In the genomic region with DNA sequence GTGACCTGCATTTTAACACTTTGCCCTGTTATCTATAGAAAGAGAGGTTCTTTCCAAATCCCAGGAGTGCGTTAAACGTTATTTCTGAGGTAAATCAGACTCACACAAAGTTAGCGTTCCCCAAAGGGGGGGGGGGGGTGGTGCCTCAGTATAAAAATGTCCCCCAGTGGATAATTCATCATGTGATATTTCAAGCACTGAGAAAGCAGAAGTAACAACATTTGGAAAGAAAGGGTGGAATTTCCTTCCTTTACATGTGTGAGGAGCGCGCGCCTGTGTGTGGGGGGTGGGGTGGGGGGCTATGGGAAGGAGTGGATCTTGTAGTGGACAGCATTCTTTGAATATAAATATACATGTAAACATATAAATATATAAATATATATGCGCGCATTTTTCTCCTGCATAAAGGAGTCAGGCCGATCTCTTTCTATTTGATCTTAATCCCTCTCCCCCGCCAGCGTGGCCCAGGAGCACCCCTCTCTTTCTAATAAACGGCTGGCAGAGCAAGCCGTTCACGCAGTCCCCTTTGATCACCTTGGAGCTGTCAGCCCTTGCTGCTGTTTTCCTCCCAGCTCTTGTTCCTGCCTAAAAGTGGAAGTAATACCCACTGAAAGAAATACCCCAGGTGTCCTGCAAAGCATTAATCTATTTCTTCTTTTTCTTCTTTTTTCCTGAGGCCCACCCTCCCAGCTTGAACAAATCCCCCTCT, we compare ENCODE assay signal across 8 cellular contexts.
DNase-seq lines count a peak whose midpoint lies in the region; TF ChIP-seq lines count a peak whose summit lies in the region.

No MANE protein-coding gene starts in this region.

- H3K4me2 ChIP-seq in PC-9, result peak overlapping the region; percentile 75

- H3K4me3 ChIP-seq in PC-9 (peak overlapping the region; percentile 63), esophagus muscularis mucosa (peak overlapping the region; percentile 51 to 66 (median 62)), neutrophil (ENCODE audit: low read depth in 1 of 2, low read length in 1 of 2) (peak overlapping the region; percentile 59 to 71)

- TF ChIP-seq CTCF in PC-9 (conservative IDR thresholded peaks at IDR 0.05) (no peak), esophagus muscularis mucosa (IDR thresholded peaks at IDR 0.05) (no peak), neutrophil (IDR thresholded peaks at IDR 0.05) (no peak)

- no peaks in the 10 kb centered on the region; the same call in 1 of the 2 replicates for H3K9me3 ChIP-seq in PC-9 (ENCODE audit: insufficient read depth, low read depth)
- H3K9me3 ChIP-seq in esophagus muscularis mucosa, result no peaks in the 10 kb centered on the region
- no peaks in the 10 kb centered on the region for H3K9me3 ChIP-seq in neutrophil

- H3K9me2 ChIP-seq in PC-9 (ENCODE audit: insufficient read depth), result no peaks in the 10 kb centered on the region

- no peaks in the 10 kb centered on the region for H3K36me3 ChIP-seq in PC-9 (ENCODE audit: low read depth)
- no peaks in the 10 kb centered on the region for H3K36me3 ChIP-seq in esophagus muscularis mucosa
- H3K36me3 ChIP-seq in neutrophil, result no peaks in the 10 kb centered on the region

- TF ChIP-seq POLR2A in esophagus muscularis mucosa (IDR thresholded peaks at IDR 0.05; ENCODE audit: low read depth), result no peak

- BruUV-seq in PC-9 (replicated peaks; lab: Mats Ljungman, UMichigan), result no TSS peak

- TF ChIP-seq EP300 in esophagus muscularis mucosa (IDR thresholded peaks at IDR 0.05), result no peak

- DNase-seq in NCI-H510A treated with DMSO at 0.1 percent for 48 hours (lab: John Stamatoyannopoulos, UW) (peak; percentile 24), NCI-H510A (lab: John Stamatoyannopoulos, UW) (no peak), PC-9 (no peak), esophagus muscularis mucosa (ENCODE audit: extremely low spot score) (no peak), NCI-H1930 (lab: John Stamatoyannopoulos, UW) (no peak), EL (no peak), dedifferentiated amniotic fluid mesenchymal stem cell (ENCODE audit: extremely low spot score) (no peak)

- POLR2A ChIA-PET in PC-9 (lab: Charles Lee; ENCODE audit: unreplicated experiment), result interaction anchor here (0.7 to 0.8 kb wide), 2 partner anchors 106 to 989 kb away, joined by 3 read pairs; no protein-coding TSS in a partner anchor

- H3F3A ChIP-seq in PC-9 (ENCODE audit: insufficient read depth, low read depth), result peaks cover 26% of the 10 kb centered on the region

- H3K4me1 ChIP-seq in PC-9 (replicated peaks; ENCODE audit: insufficient read depth) (peaks cover 14% of the 10 kb centered on the region), esophagus muscularis mucosa (peaks cover 18 to 28% (median 24%) of the 10 kb centered on the region in 4 donors), neutrophil (ENCODE audit: control insufficient read depth in 1 of 2, insufficient read depth in 1 of 2, low read depth in 1 of 2, low read length in 1 of 2) (peaks cover 27 to 43% of the 10 kb centered on the region in 2 experiments)

- H4K20me1 ChIP-seq in PC-9 (ENCODE audit: insufficient read depth), result no peaks in the 10 kb centered on the region

- intact Hi-C loops in PC-9 (cut with micrococcal nuclease; ENCODE audit: unreplicated experiment), result loop anchor here (5.0 kb wide), 1 partner anchor 667 kb away; no protein-coding TSS in a partner anchor
- intact Hi-C loops in esophagus muscularis mucosa (cut with DNase I), result loop anchor here (10.0 kb wide), 1 partner anchor 774 kb away; no protein-coding TSS in a partner anchor

- no peaks in the 10 kb centered on the region for H3K79me2 ChIP-seq in PC-9 (ENCODE audit: low read depth)

- CTCF ChIA-PET in PC-9 (lab: Charles Lee), result no interaction called here

- peak overlapping the region; percentile 85 for H2AFZ ChIP-seq in PC-9

- H3K27me3 ChIP-seq in PC-9 (ENCODE audit: insufficient read depth, low read depth), result no peaks in the 10 kb centered on the region
- no peaks in the 10 kb centered on the region for H3K27me3 ChIP-seq in esophagus muscularis mucosa
- no peaks in the 10 kb centered on the region for H3K27me3 ChIP-seq in neutrophil

- peak overlapping the region; percentile 52 for H3K27ac ChIP-seq in PC-9
- H3K27ac ChIP-seq in esophagus muscularis mucosa (replicated peaks in 1 of 4), result peak overlapping the region; percentile 53 to 70 (median 63)
- peak overlapping the region; percentile 91 for H3K27ac ChIP-seq in neutrophil

- 31% methylated on average over 14 of the region's 14 CpGs for WGBS in esophagus muscularis mucosa
